Comparison of ENCODE assay signal across 11 cellular contexts in genomic region chr3:3172627-3173026, GRCh38. TPM values are rescaled to one million over a fixed set of nuclear protein-coding genes. Genes with fewer than 3 reads are reported as not detected.
A peak's percentile ranks its signal among the peaks of the same experiment; 100 is the strongest.
DNase-seq lines count a peak whose midpoint lies in the region; ATAC-seq and TF ChIP-seq lines count a peak whose summit lies in the region.
"Had no signal": no experiment of that assay in that cellular context is flagged by ENCODE, and none has a peak within 500 bp of the region (broad histone marks: within the 10 kb centered on the region; RNA-seq: fewer than 3 reads in every experiment).

No MANE protein-coding gene starts in this region.

- H3K27me3 Mint-ChIP-seq in activated CD4-positive, alpha-beta T cell treated with anti-CD3 and anti-CD28 coated beads, Interleukin-2, amount 10 ng/mL, durations not matched to agents 24 days and 14 days: no peaks in the 10 kb centered on the region
- H3K27me3 Mint-ChIP-seq in T-cell: no peaks in the 10 kb centered on the region

- DNase-seq in activated CD4-positive, alpha-beta T cell treated with anti-CD3 and anti-CD28 coated beads, Interleukin-2, amount 10 ng/mL, durations not matched to agents 24 days and 14 days: no peak
- DNase-seq in activated CD4-positive, alpha-beta T cell treated with anti-CD3 and anti-CD28 coated beads for 4 hours: no peak
- DNase-seq in T-cell (no peak), esophagus muscularis mucosa (ENCODE audit: extremely low spot score) (no peak), spleen (no peak), mesendoderm (no peak)
- no peak for DNase-seq in activated effector memory CD4-positive, alpha-beta T cell treated with anti-CD3 and anti-CD28 coated beads, Interleukin-2, amount 50 U/mL, for 16 hours
- DNase-seq: IMR-90, uterus had no signal

- no peak overlapping the region for H2AK5ac ChIP-seq in mesendoderm (ENCODE audit: low read length)

- TF ChIP-seq POLR2A in esophagus muscularis mucosa (IDR thresholded peaks at IDR 0.05; ENCODE audit: low read depth) (no peak), spleen (IDR thresholded peaks at IDR 0.05) (no peak)

- H3K4ac ChIP-seq in mesendoderm (ENCODE audit: low read depth, low read length): no peak overlapping the region

- H3K18ac ChIP-seq in mesendoderm (ENCODE audit: low read length): no peak overlapping the region

- H3K9me3 Mint-ChIP-seq in activated CD4-positive, alpha-beta T cell treated with anti-CD3 and anti-CD28 coated beads, Interleukin-2, amount 10 ng/mL, durations not matched to agents 24 days and 14 days: no peaks in the 10 kb centered on the region
- H3K9me3 Mint-ChIP-seq in T-cell: no peaks in the 10 kb centered on the region

- H3K79me2 ChIP-seq in mesendoderm (ENCODE audit: control insufficient read depth, insufficient read depth, low read length): no peaks in the 10 kb centered on the region

- H3K36me3 ChIP-seq in esophagus muscularis mucosa (peaks cover 23 to 87% (median 55%) of the 10 kb centered on the region in 4 donors), spleen (peaks cover 0 to 89% (median 57%) of the 10 kb centered on the region in 6 donors), mesendoderm (ENCODE audit: control insufficient read depth, insufficient read depth, low read length) (peaks cover 3% of the 10 kb centered on the region)
- H3K36me3 ChIP-seq: uterus had no signal

- peak in 2 of 4 experiments; percentile 35 to 41 for ATAC-seq in T-cell (replicated peaks in 1 of 4)
- ATAC-seq in GM21786 (IDR thresholded peaks at IDR 0.05; ENCODE audit: unreplicated experiment): no peak

- WGBS in esophagus muscularis mucosa: 58% methylated on average over 1 of the region's 1 CpG
- 2 to 10% (median 4%) methylated on average over 1 of the region's 1 CpG for WGBS in spleen, 5 donors
- no CpG with 5 or more reads among the region's 1 CpG for WGBS in mesendoderm (ENCODE audit: extremely low coverage, insufficient coverage, low lambda C conversion rate)

- H3K4me1 ChIP-seq in esophagus muscularis mucosa (peaks cover 15 to 34% (median 24%) of the 10 kb centered on the region in 4 donors), spleen (peaks cover 49 to 88% (median 68%) of the 10 kb centered on the region in 6 donors), mesendoderm (ENCODE audit: control insufficient read depth, low read depth, low read length) (no peaks in the 10 kb centered on the region)
- H3K4me1 ChIP-seq: uterus had no signal

- H3K4me1 Mint-ChIP-seq in activated CD4-positive, alpha-beta T cell treated with anti-CD3 and anti-CD28 coated beads, Interleukin-2, amount 10 ng/mL, durations not matched to agents 24 days and 14 days: peaks cover 47% of the 10 kb centered on the region
- peaks cover 74 to 83% (median 81%) of the 10 kb centered on the region in 3 donors for H3K4me1 Mint-ChIP-seq in T-cell

- peak overlapping the region; percentile 81 for H3K4me3 Mint-ChIP-seq in activated CD4-positive, alpha-beta T cell treated with anti-CD3 and anti-CD28 coated beads, Interleukin-2, amount 10 ng/mL, durations not matched to agents 24 days and 14 days
- H3K4me3 Mint-ChIP-seq in T-cell: peak overlapping the region; percentile 79 to 80 (median 80)

- H3K56ac ChIP-seq in mesendoderm (ENCODE audit: low read length): no peak overlapping the region

- H3K23ac ChIP-seq in mesendoderm (ENCODE audit: low read length): no peak overlapping the region

- H2BK120ac ChIP-seq in mesendoderm (ENCODE audit: low read depth, low read length): no peak overlapping the region

- peaks cover 47% of the 10 kb centered on the region for H3K36me3 Mint-ChIP-seq in activated CD4-positive, alpha-beta T cell treated with anti-CD3 and anti-CD28 coated beads, Interleukin-2, amount 10 ng/mL, durations not matched to agents 24 days and 14 days (ENCODE audit: low read depth)
- H3K36me3 Mint-ChIP-seq in T-cell: peaks cover 39% of the 10 kb centered on the region

- no peak overlapping the region for H3K4me2 ChIP-seq in mesendoderm (ENCODE audit: low read length)

- peak overlapping the region; percentile 83 for H3K27ac Mint-ChIP-seq in activated CD4-positive, alpha-beta T cell treated with anti-CD3 and anti-CD28 coated beads, Interleukin-2, amount 10 ng/mL, durations not matched to agents 24 days and 14 days
- H3K27ac Mint-ChIP-seq in T-cell: peak overlapping the region; percentile 95 to 97

- TF ChIP-seq EP300 in esophagus muscularis mucosa (IDR thresholded peaks at IDR 0.05): no peak

- no peak for TF ChIP-seq CTCF in esophagus muscularis mucosa (IDR thresholded peaks at IDR 0.05)
- no peak for TF ChIP-seq CTCF in spleen (IDR thresholded peaks at IDR 0.05 in 8 of 11, conservative IDR thresholded peaks at IDR 0.05 in 3 of 11)

- H3K27ac ChIP-seq in esophagus muscularis mucosa (replicated peaks in 1 of 4): peak overlapping the region; percentile 46 to 70 (median 55)
- peak overlapping the region; percentile 75 to 91 (median 88) for H3K27ac ChIP-seq in spleen
- H3K27ac ChIP-seq in mesendoderm (ENCODE audit: low read depth, low read length): no peak overlapping the region
- H3K27ac ChIP-seq: epithelial cell of prostate had no signal

- CTCF ChIA-PET in T-cell (lab: Charles Lee): interaction anchor here (0.9 to 2.3 kb wide), 15 partner anchors 9 to 1118 kb away, joined by 3 to 9 read pairs (median 4); partner anchors contain the start of gene TRNT1 (in 1 of the 2)

- H2BK5ac ChIP-seq in mesendoderm (ENCODE audit: low read length): no peak overlapping the region

- H3K79me1 ChIP-seq in mesendoderm (ENCODE audit: low read length): no peaks in the 10 kb centered on the region

- H4K5ac ChIP-seq in mesendoderm (ENCODE audit: low read length): no peak overlapping the region

- H2BK15ac ChIP-seq in mesendoderm (replicated peaks; ENCODE audit: low read depth): no peak overlapping the region

- POLR2A ChIA-PET in T-cell (lab: Charles Lee): interaction anchor here (0.8 to 1.4 kb wide), 6 partner anchors 10 to 43 kb away, joined by 3 to 6 read pairs (median 4); no protein-coding TSS in a partner anchor

- peak overlapping the region in 2 of 4 donors; percentile 12 to 17 for H3K4me3 ChIP-seq in esophagus muscularis mucosa
- H3K4me3 ChIP-seq in spleen: peak overlapping the region in 7 of 8 donors; percentile 7 to 56 (median 17)
- no peak overlapping the region for H3K4me3 ChIP-seq in mesendoderm (ENCODE audit: low read length)
- H3K4me3 ChIP-seq: uterus had no signal

- intact Hi-C loops in activated CD4-positive, alpha-beta T cell treated with anti-CD3 and anti-CD28 coated beads, Interleukin-2, amount 10 ng/mL, durations not matched to agents 24 days and 14 days (cut with micrococcal nuclease): no loop called here
- intact Hi-C loops in esophagus muscularis mucosa (cut with DNase I): no loop called here
- intact Hi-C loops in spleen (cut with DNase I; ENCODE audit: low total_unique reads): no loop called here

- no peak overlapping the region for H3K9ac ChIP-seq in mesendoderm (ENCODE audit: low read length)

- no peaks in the 10 kb centered on the region for H3K27me3 ChIP-seq in esophagus muscularis mucosa
- no peaks in the 10 kb centered on the region for H3K27me3 ChIP-seq in spleen (replicated peaks in 1 of 7)
- H3K27me3 ChIP-seq in mesendoderm (ENCODE audit: insufficient read depth, low read length, poor library complexity): no peaks in the 10 kb centered on the region
- H3K27me3 ChIP-seq: uterus had no signal

- H3K9me3 ChIP-seq in esophagus muscularis mucosa (no peaks in the 10 kb centered on the region), spleen (no peaks in the 10 kb centered on the region)
- H3K9me3 ChIP-seq: uterus had no signal

- no peak overlapping the region for H4K8ac ChIP-seq in mesendoderm (ENCODE audit: low read depth, low read length)

RNA-seq across cellular contexts. Expression of gene CRBN, which starts 6.9 kb away (rescaled TPM):
- total RNA-seq in activated CD4-positive, alpha-beta T cell treated with anti-CD3 and anti-CD28 coated beads, Interleukin-2, amount 10 ng/mL, durations not matched to agents 24 days and 14 days: 37.0 and 40.0 TPM in 2 replicates
- 100 to 1,000 TPM; 104 to 150 (median 117) TPM for total RNA-seq in T-cell
- 100 to 1,000 TPM in 2 of 4 donors, 10 to 100 TPM in 2; 46.5 to 109 (median 85.0) TPM for total RNA-seq in esophagus muscularis mucosa
- 100 to 1,000 TPM in 3 of 7 donors, 10 to 100 TPM in 4; 71.4 to 123 (median 98.6) TPM for total RNA-seq in spleen
- 10 to 100 TPM; 33.4 to 38.4 (median 35.3) TPM for polyA plus RNA-seq in spleen
- 21.0 TPM for polyA plus RNA-seq in mesendoderm (2013, experiment 1 of 2)
- polyA plus RNA-seq in mesendoderm (2013, experiment 2 of 2): 22.0 TPM

RNA-seq across cellular contexts. Expression of gene TRNT1, which starts 45.9 kb away (rescaled TPM):
- total RNA-seq in activated CD4-positive, alpha-beta T cell treated with anti-CD3 and anti-CD28 coated beads, Interleukin-2, amount 10 ng/mL, durations not matched to agents 24 days and 14 days: 55.7 and 62.4 TPM in 2 replicates
- total RNA-seq in T-cell: 10 to 100 TPM; 28.6 to 38.9 (median 37.5) TPM
- 10 to 100 TPM; 10.8 to 20.3 (median 14.0) TPM for total RNA-seq in esophagus muscularis mucosa
- total RNA-seq in spleen: 10 to 100 TPM; 23.7 to 43.8 (median 33.4) TPM
- polyA plus RNA-seq in spleen: 10 to 100 TPM in 2 of 3 donors, 1 to 10 TPM in 1; 10.0 to 15.1 (median 12.6) TPM
- polyA plus RNA-seq in mesendoderm (2013, experiment 1 of 2): 25.3 TPM
- polyA plus RNA-seq in mesendoderm (2013, experiment 2 of 2): 22.9 TPM
